35 cellular contexts compared by ENCODE assay signal in genomic region chr5:16978296-16978695, GRCh38. TPM values are rescaled to one million over a fixed set of nuclear protein-coding genes. Genes with fewer than 3 reads are reported as not detected.
"Had no signal": no experiment of that assay in that cellular context is flagged by ENCODE, and none has a peak within 500 bp of the region (broad histone marks: within the 10 kb centered on the region; RNA-seq: fewer than 3 reads in every experiment).

No MANE protein-coding gene starts in this region.

- DNase-seq: activated B cell treated with CpG ODN at 0.5 μM for 24 hours; activated CD4-positive, alpha-beta memory T cell treated with anti-CD3 and anti-CD28 coated beads for 36 hours; activated CD4-positive, alpha-beta T cell treated with anti-CD3 and anti-CD28 coated beads for 4 hours; activated CD4-positive, alpha-beta T cell treated with anti-CD3 and anti-CD28 coated beads, Interleukin-2, amount 10 ng/mL, durations not matched to agents 24 days and 14 days; activated CD4-positive, alpha-beta T cell treated with anti-CD3 and anti-CD28 coated beads, Interleukin-2, amount 50 U/mL, for 1 hour; activated CD4-positive, alpha-beta T cell treated with anti-CD3 and anti-CD28 coated beads, Interleukin-2, amount 50 U/mL, for 4 hours; activated CD4-positive, CD25-positive, alpha-beta regulatory T cell treated with anti-CD3 and anti-CD28 coated beads, Interleukin-2, amount 50 U/mL, for 72 hours; activated CD8-positive, alpha-beta memory T cell treated with anti-CD3 and anti-CD28 coated beads, Interleukin-2, amount 50 U/mL, for 4 hours; activated CD8-positive, alpha-beta T cell treated with anti-CD3 and anti-CD28 coated beads for 36 hours; activated effector memory CD4-positive, alpha-beta T cell treated with Interleukin-2 at 50 U/mL for 16 hours; activated gamma-delta T cell; activated naive CD4-positive, alpha-beta T cell treated with anti-CD3 and anti-CD28 coated beads, Interleukin-2, amount 10 ng/mL, durations not matched to agents 7 days and 5 days; activated naive CD4-positive, alpha-beta T cell treated with Interleukin-2 at 50 U/mL for 16 hours; activated naive CD8-positive, alpha-beta T cell treated with anti-CD3 and anti-CD28 coated beads, Interleukin-2, amount 10 ng/mL, durations not matched to agents 7 days and 5 days; activated naive CD8-positive, alpha-beta T cell treated with anti-CD3 and anti-CD28 coated beads, Interleukin-2, amount 50 U/mL, for 24 hours; activated T-cell treated with anti-CD3 and anti-CD28 coated beads for 4 hours; activated T-cell treated with anti-CD3 and anti-CD28 coated beads, Interleukin-2, amount 50 U/mL, for 1 hour; activated T-cell treated with anti-CD3 and anti-CD28 coated beads, Interleukin-2, amount 50 U/mL, for 4 hours; amygdala; anterior cingulate cortex; caudate nucleus; T-helper 1 cell; T-helper 2 cell; T-helper 9 cell had no signal

- H3K36me3 Mint-ChIP-seq: activated CD4-positive, alpha-beta memory T cell treated with anti-CD3 and anti-CD28 coated beads for 36 hours; activated naive CD4-positive, alpha-beta T cell treated with anti-CD3 and anti-CD28 coated beads, Interleukin-2, amount 10 ng/mL, durations not matched to agents 7 days and 5 days; activated naive CD4-positive, alpha-beta T cell treated with anti-CD3 and anti-CD28 coated beads, Interleukin-2, amount 50 U/mL, for 24 hours; activated naive CD8-positive, alpha-beta T cell; activated naive CD8-positive, alpha-beta T cell treated with anti-CD3 and anti-CD28 coated beads, Interleukin-2, amount 10 ng/mL, durations not matched to agents 7 days and 5 days; brain had no signal

- H3K9me3 ChIP-seq: ascending aorta had no signal

- H3K27me3 Mint-ChIP-seq: activated CD4-positive, alpha-beta memory T cell treated with anti-CD3 and anti-CD28 coated beads for 36 hours; activated CD4-positive, alpha-beta T cell treated with anti-CD3 and anti-CD28 coated beads, Interleukin-2, amount 10 ng/mL, durations not matched to agents 24 days and 14 days; activated CD8-positive, alpha-beta T cell treated with anti-CD3 and anti-CD28 coated beads for 36 hours; activated naive CD4-positive, alpha-beta T cell treated with anti-CD3 and anti-CD28 coated beads, Interleukin-2, amount 10 ng/mL, durations not matched to agents 7 days and 5 days; activated naive CD8-positive, alpha-beta T cell treated with anti-CD3 and anti-CD28 coated beads, Interleukin-2, amount 10 ng/mL, durations not matched to agents 7 days and 5 days; activated naive CD8-positive, alpha-beta T cell treated with anti-CD3 and anti-CD28 coated beads, Interleukin-2, amount 50 U/mL, for 24 hours; brain had no signal

- H3K9me3 Mint-ChIP-seq: activated B cell treated with CpG ODN at 0.5 μM for 24 hours; activated CD4-positive, alpha-beta memory T cell treated with anti-CD3 and anti-CD28 coated beads for 36 hours; activated CD4-positive, alpha-beta T cell treated with anti-CD3 and anti-CD28 coated beads, Interleukin-2, amount 10 ng/mL, durations not matched to agents 24 days and 14 days; activated CD8-positive, alpha-beta T cell treated with anti-CD3 and anti-CD28 coated beads for 36 hours; activated naive CD4-positive, alpha-beta T cell treated with anti-CD3 and anti-CD28 coated beads, Interleukin-2, amount 50 U/mL, for 24 hours; activated naive CD8-positive, alpha-beta T cell treated with anti-CD3 and anti-CD28 coated beads, Interleukin-2, amount 10 ng/mL, durations not matched to agents 7 days and 5 days; activated naive CD8-positive, alpha-beta T cell treated with anti-CD3 and anti-CD28 coated beads, Interleukin-2, amount 50 U/mL, for 24 hours; activated T-cell treated with anti-CD3 and anti-CD28 coated beads, Interleukin-2, amount 50 U/mL, for 4 hours; activated T-helper 2 cell treated with anti-CD3 and anti-CD28 coated beads, Interferon-gamma antibody, Interleukin-2, Interleukin-4, amounts not matched to agents 10 μg/mL and 5 μg/mL and 100 μg/mL, durations not matched to agents 14 hours and 24 hours and 36 hours; T-helper 1 cell treated with Interleukin-12 subunit alpha and Interleukin-12 subunit beta and Interleukin-4 antibody, amounts not matched to agents 30 μg/mL and 1 μg/mL, for 36 hours; T-helper 2 cell treated with Interferon-gamma antibody and Interleukin-4, amounts not matched to agents 5 μg/mL and 100 μg/mL, for 36 hours had no signal

- H3K4me3 Mint-ChIP-seq: activated B cell treated with CpG ODN at 0.5 μM for 24 hours; activated CD4-positive, alpha-beta memory T cell treated with anti-CD3 and anti-CD28 coated beads for 36 hours; activated CD4-positive, alpha-beta T cell treated with anti-CD3 and anti-CD28 coated beads, Interleukin-2, amount 10 ng/mL, durations not matched to agents 24 days and 14 days; activated CD8-positive, alpha-beta T cell treated with anti-CD3 and anti-CD28 coated beads for 36 hours; activated naive CD4-positive, alpha-beta T cell treated with anti-CD3 and anti-CD28 coated beads, Interleukin-2, amount 10 ng/mL, durations not matched to agents 7 days and 5 days; activated naive CD4-positive, alpha-beta T cell treated with anti-CD3 and anti-CD28 coated beads, Interleukin-2, amount 50 U/mL, for 24 hours; activated naive CD8-positive, alpha-beta T cell; activated naive CD8-positive, alpha-beta T cell treated with anti-CD3 and anti-CD28 coated beads, Interleukin-2, amount 10 ng/mL, durations not matched to agents 7 days and 5 days; activated naive CD8-positive, alpha-beta T cell treated with anti-CD3 and anti-CD28 coated beads, Interleukin-2, amount 50 U/mL, for 24 hours; activated T-cell treated with anti-CD3 and anti-CD28 coated beads, Interleukin-2, amount 50 U/mL, for 4 hours; brain; T-helper 1 cell treated with Interleukin-12 subunit alpha and Interleukin-12 subunit beta and Interleukin-4 antibody, amounts not matched to agents 30 μg/mL and 1 μg/mL, for 36 hours; T-helper 2 cell treated with Interferon-gamma antibody and Interleukin-4, amounts not matched to agents 5 μg/mL and 100 μg/mL, for 36 hours had no signal

- H3K27ac ChIP-seq: ascending aorta, cardiac muscle cell, VCaP had no signal

- H3K4me1 ChIP-seq: ascending aorta had no signal

- H3K27me3 ChIP-seq: ascending aorta, cardiac muscle cell had no signal

- ATAC-seq: activated CD8-positive, alpha-beta T cell treated with anti-CD3 and anti-CD28 coated beads for 36 hours; activated naive CD8-positive, alpha-beta T cell treated with anti-CD3 and anti-CD28 coated beads, Interleukin-2, amount 50 U/mL, for 24 hours; activated T-cell treated with anti-CD3 and anti-CD28 coated beads, Interleukin-2, amount 50 U/mL, for 4 hours had no signal

- H3K4me3 ChIP-seq: ascending aorta, cardiac muscle cell had no signal

- H3K36me3 ChIP-seq: ascending aorta, cardiac muscle cell had no signal

- FAIRE-seq: bronchial epithelial cell, TTC549 had no signal

- H3K4me1 Mint-ChIP-seq: activated B cell treated with CpG ODN at 0.5 μM for 24 hours; activated CD4-positive, alpha-beta T cell treated with anti-CD3 and anti-CD28 coated beads, Interleukin-2, amount 10 ng/mL, durations not matched to agents 24 days and 14 days; activated naive CD4-positive, alpha-beta T cell treated with anti-CD3 and anti-CD28 coated beads, Interleukin-2, amount 10 ng/mL, durations not matched to agents 7 days and 5 days; activated naive CD4-positive, alpha-beta T cell treated with anti-CD3 and anti-CD28 coated beads, Interleukin-2, amount 50 U/mL, for 24 hours; activated naive CD8-positive, alpha-beta T cell treated with anti-CD3 and anti-CD28 coated beads, Interleukin-2, amount 10 ng/mL, durations not matched to agents 7 days and 5 days; activated naive CD8-positive, alpha-beta T cell treated with anti-CD3 and anti-CD28 coated beads, Interleukin-2, amount 50 U/mL, for 24 hours had no signal

- H3K27ac Mint-ChIP-seq: activated B cell treated with CpG ODN at 0.5 μM for 24 hours; activated CD4-positive, alpha-beta memory T cell treated with anti-CD3 and anti-CD28 coated beads for 36 hours; activated CD4-positive, alpha-beta T cell treated with anti-CD3 and anti-CD28 coated beads, Interleukin-2, amount 10 ng/mL, durations not matched to agents 24 days and 14 days; activated CD8-positive, alpha-beta T cell treated with anti-CD3 and anti-CD28 coated beads for 36 hours; activated naive CD4-positive, alpha-beta T cell treated with anti-CD3 and anti-CD28 coated beads, Interleukin-2, amount 10 ng/mL, durations not matched to agents 7 days and 5 days; activated naive CD4-positive, alpha-beta T cell treated with anti-CD3 and anti-CD28 coated beads, Interleukin-2, amount 50 U/mL, for 24 hours; activated naive CD8-positive, alpha-beta T cell; activated naive CD8-positive, alpha-beta T cell treated with anti-CD3 and anti-CD28 coated beads, Interleukin-2, amount 10 ng/mL, durations not matched to agents 7 days and 5 days; activated naive CD8-positive, alpha-beta T cell treated with anti-CD3 and anti-CD28 coated beads, Interleukin-2, amount 50 U/mL, for 24 hours; activated T-helper 2 cell treated with anti-CD3 and anti-CD28 coated beads, Interferon-gamma antibody, Interleukin-2, Interleukin-4, amounts not matched to agents 10 μg/mL and 5 μg/mL and 100 μg/mL, durations not matched to agents 14 hours and 24 hours and 36 hours; brain; T-helper 1 cell treated with Interleukin-12 subunit alpha and Interleukin-12 subunit beta and Interleukin-4 antibody, amounts not matched to agents 30 μg/mL and 1 μg/mL, for 36 hours; T-helper 2 cell treated with Interferon-gamma antibody and Interleukin-4, amounts not matched to agents 5 μg/mL and 100 μg/mL, for 36 hours had no signal

RNA-seq across cellular contexts. Expression of gene MYO10, which starts 42.2 kb away (rescaled TPM):
- total RNA-seq: activated naive CD8-positive, alpha-beta T cell treated with anti-CD3 and anti-CD28 coated beads, Interleukin-2, amount 10 ng/mL, durations not matched to agents 7 days and 5 days had no signal
